ENCODE assay signal across 12 cellular contexts in the genomic region with DNA sequence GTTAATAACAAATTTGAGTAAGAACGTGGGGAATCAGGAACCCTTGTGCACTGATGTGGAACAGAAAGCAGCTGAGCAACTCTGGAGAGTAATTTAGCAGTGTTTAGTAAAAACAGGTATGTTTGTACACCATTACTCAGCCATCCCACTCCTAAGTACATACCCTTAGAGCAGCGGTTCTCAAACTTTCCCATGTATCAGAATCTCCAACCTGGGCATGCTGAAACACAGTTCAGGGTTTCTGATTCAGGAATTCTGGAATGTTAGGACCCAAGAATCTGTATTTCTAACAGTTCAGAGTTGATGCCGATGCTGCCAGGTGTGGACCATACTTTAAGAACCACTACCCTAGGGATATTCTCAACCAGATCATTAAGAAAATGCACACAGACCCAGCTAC. TPM values are rescaled to one million over a fixed set of nuclear protein-coding genes. Genes with fewer than 3 reads are reported as not detected.
DNase-seq lines count a peak whose midpoint lies in the region; ATAC-seq lines count a peak whose summit lies in the region.
"Had no signal": no experiment of that assay in that cellular context is flagged by ENCODE, and none has a peak within 500 bp of the region (broad histone marks: within the 10 kb centered on the region; RNA-seq: fewer than 3 reads in every experiment).

No MANE protein-coding gene starts in this region.

- peak overlapping the region; percentile 58 for H3K4me3 Mint-ChIP-seq in T-helper 17 cell
- no peak overlapping the region for H3K4me3 Mint-ChIP-seq in T-helper 2 cell treated with Interferon-gamma antibody and Interleukin-4, amounts not matched to agents 5 μg/mL and 100 μg/mL, for 36 hours

- no peaks in the 10 kb centered on the region for H3K36me3 ChIP-seq in iPS-20b (ENCODE audit: insufficient read depth, low read depth, low read length)
- H3K36me3 ChIP-seq: brain microvascular endothelial cell had no signal

- H3K27ac Mint-ChIP-seq in T-helper 17 cell = peak overlapping the region; percentile 98
- no peak overlapping the region for H3K27ac Mint-ChIP-seq in T-helper 2 cell treated with Interferon-gamma antibody and Interleukin-4, amounts not matched to agents 5 μg/mL and 100 μg/mL, for 36 hours

- H3K27ac ChIP-seq in iPS-20b (ENCODE audit: low read length) = peak overlapping the region; percentile 60
- H3K27ac ChIP-seq: brain microvascular endothelial cell had no signal

- ATAC-seq in GM19395 (IDR thresholded peaks at IDR 0.05; ENCODE audit: unreplicated experiment) (peak; percentile 21), T-helper 17 cell (no peak), GM19397 (IDR thresholded peaks at IDR 0.05; ENCODE audit: unreplicated experiment) (no peak), GM21423 (IDR thresholded peaks at IDR 0.05; ENCODE audit: unreplicated experiment) (no peak)

- H3K27me3 Mint-ChIP-seq in T-helper 17 cell = no peaks in the 10 kb centered on the region
- peaks cover 12% of the 10 kb centered on the region for H3K27me3 Mint-ChIP-seq in T-helper 2 cell treated with Interferon-gamma antibody and Interleukin-4, amounts not matched to agents 5 μg/mL and 100 μg/mL, for 36 hours (ENCODE audit: low read depth)

- H3K9ac ChIP-seq in iPS-20b (ENCODE audit: low read depth, low read length) = peak overlapping the region; percentile 65; the same call in 1 of the 2 replicates

- peaks cover 38% of the 10 kb centered on the region for H3K4me1 Mint-ChIP-seq in T-helper 17 cell
- H3K4me1 Mint-ChIP-seq in T-helper 2 cell treated with Interferon-gamma antibody and Interleukin-4, amounts not matched to agents 5 μg/mL and 100 μg/mL, for 36 hours (ENCODE audit: low read depth) = peaks cover 30% of the 10 kb centered on the region

- H3K27me3 ChIP-seq in iPS-20b (ENCODE audit: insufficient read depth, low read length) = peaks cover 4% of the 10 kb centered on the region; the same call in 1 of the 2 replicates
- H3K27me3 ChIP-seq: brain microvascular endothelial cell had no signal

- H3K36me3 Mint-ChIP-seq in T-helper 17 cell (ENCODE audit: low read depth) = no peaks in the 10 kb centered on the region
- no peaks in the 10 kb centered on the region for H3K36me3 Mint-ChIP-seq in T-helper 2 cell treated with Interferon-gamma antibody and Interleukin-4, amounts not matched to agents 5 μg/mL and 100 μg/mL, for 36 hours (ENCODE audit: low read depth)

- H3K4me1 ChIP-seq in iPS-20b (ENCODE audit: insufficient read depth, low read length) = peaks cover 47% of the 10 kb centered on the region

- H3K9me3 Mint-ChIP-seq in T-helper 2 cell treated with Interferon-gamma antibody and Interleukin-4, amounts not matched to agents 5 μg/mL and 100 μg/mL, for 36 hours = no peaks in the 10 kb centered on the region

- H3K9me3 ChIP-seq in T-helper 17 cell (ENCODE audit: control insufficient read depth, low read length, poor library complexity, severe bottlenecking) (no peaks in the 10 kb centered on the region), iPS-20b (ENCODE audit: insufficient read depth, low read depth, low read length) (no peaks in the 10 kb centered on the region)

- peak overlapping the region; percentile 40; the same call in 1 of the 2 replicates for H3K4me3 ChIP-seq in iPS-20b (ENCODE audit: low read length)

- peak; percentile 9 for DNase-seq in CD1c-positive myeloid dendritic cell (ENCODE audit: extremely low spot score)
- DNase-seq in T-helper 17 cell = no peak
- no peak for DNase-seq in T-helper 2 cell treated with Interferon-gamma antibody and Interleukin-4, amounts not matched to agents 5 μg/mL and 100 μg/mL, for 36 hours (ENCODE audit: low spot score)
- no peak for DNase-seq in hippocampal formation (lab: John Stamatoyannopoulos, UW)
- DNase-seq: activated naive CD4-positive, alpha-beta T cell treated with Interleukin-2 at 50 U/mL for 16 hours; brain microvascular endothelial cell; effector CD4-positive, alpha-beta T cell; posterior cingulate gyrus had no signal

RNA-seq across cellular contexts. Expression of a gene that starts 5.1 kb away (rescaled TPM):
- 10 to 100 TPM; 45.3 to 51.3 TPM for total RNA-seq in T-helper 17 cell
